22 cellular contexts compared by ENCODE assay signal in the genomic region with DNA sequence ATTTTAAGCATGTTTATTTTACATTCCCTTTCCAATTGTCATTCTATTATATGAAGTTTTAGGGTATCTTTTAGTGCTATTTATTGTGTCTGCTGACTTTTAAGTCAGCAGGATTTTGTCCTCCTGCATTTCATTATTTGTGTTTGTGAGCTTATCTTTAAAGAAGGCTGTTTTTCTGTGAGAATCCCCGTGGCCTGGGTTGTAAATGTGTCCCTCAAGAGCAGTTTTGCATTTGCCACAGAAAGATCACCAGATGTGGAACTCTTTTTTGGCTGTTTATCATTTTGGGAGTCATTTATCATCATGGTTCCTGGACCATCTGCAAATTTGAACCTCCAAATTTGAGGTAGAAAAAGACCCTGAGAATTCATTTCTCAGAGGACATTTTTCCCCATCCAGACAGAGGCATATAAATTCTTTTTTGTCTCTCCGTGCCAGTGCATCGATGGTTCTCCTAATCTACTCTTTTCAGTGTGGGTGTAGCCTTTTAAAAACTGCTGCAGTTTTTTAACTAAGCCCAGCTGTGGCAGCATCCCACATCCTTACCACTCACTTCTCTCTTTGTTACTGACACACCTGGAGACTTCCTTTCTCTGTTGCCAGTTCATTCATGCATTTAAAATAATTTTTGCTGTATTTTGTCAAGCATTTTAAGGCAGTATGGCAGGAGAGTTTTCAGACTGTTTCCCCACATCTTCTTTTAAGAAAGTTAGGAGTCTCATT. TPM values are rescaled to one million over a fixed set of nuclear protein-coding genes. Genes with fewer than 3 reads are reported as not detected.
DNase-seq lines count a peak whose midpoint lies in the region; ATAC-seq and TF ChIP-seq lines count a peak whose summit lies in the region.
"Had no signal": no experiment of that assay in that cellular context is flagged by ENCODE, and none has a peak within 500 bp of the region (broad histone marks: within the 10 kb centered on the region; RNA-seq: fewer than 3 reads in every experiment).

No MANE protein-coding gene starts in this region.

- peak overlapping the region; percentile 25 to 45 for H3K27ac Mint-ChIP-seq in natural killer cell
- H3K27ac Mint-ChIP-seq in natural killer cell treated with Interleukin-12 subunit alpha and Interleukin-12 subunit beta and Interleukin-15 and Interleukin-18, amount 100 ng/mL, for 72 hours, result no peak overlapping the region
- peak overlapping the region; percentile 22 for H3K27ac Mint-ChIP-seq in T-helper 17 cell
- peak overlapping the region in 6 of 10 donors; percentile 4 to 45 (median 20) for H3K27ac Mint-ChIP-seq in naive thymus-derived CD8-positive, alpha-beta T cell
- H3K27ac Mint-ChIP-seq in stimulated activated naive CD8-positive, alpha-beta T cell treated with anti-CD3 and anti-CD28 coated beads, Interleukin-15, amount 100 ng/mL, for 72 hours, result no peak overlapping the region
- H3K27ac Mint-ChIP-seq: HFFc6 had no signal

- no peak for TF ChIP-seq CTCF in natural killer cell (IDR thresholded peaks at IDR 0.05)
- no peak for TF ChIP-seq CTCF in osteoblast (IDR thresholded peaks at IDR 0.05; ENCODE audit: extremely low read depth, low read depth, low read length)
- TF ChIP-seq CTCF in dorsolateral prefrontal cortex (IDR thresholded peaks at IDR 0.05 in 54 of 56, conservative IDR thresholded peaks at IDR 0.05 in 2 of 56; ENCODE audit: low read depth in 1 of 56, partially characterized antibody in 56 of 56), result no peak

- H2AFZ ChIP-seq in osteoblast (ENCODE audit: low read length), result no peak overlapping the region
- H2AFZ ChIP-seq: PC-9 had no signal

- peaks cover 8% of the 10 kb centered on the region for H3K4me1 ChIP-seq in osteoblast (ENCODE audit: insufficient read depth, low read length)

- intact Hi-C loops in natural killer cell (cut with micrococcal nuclease), result no loop called here
- intact Hi-C loops in dorsolateral prefrontal cortex (cut with DNase I), result no loop called here

- POLR2A ChIA-PET in naive thymus-derived CD8-positive, alpha-beta T cell (lab: Charles Lee), result no interaction called here

- H3K9me3 ChIP-seq in T-helper 17 cell (ENCODE audit: control insufficient read depth, low read length, poor library complexity, severe bottlenecking) (no peaks in the 10 kb centered on the region), osteoblast (ENCODE audit: low read depth, low read length) (peaks cover 2% of the 10 kb centered on the region)

- no peaks in the 10 kb centered on the region for H3K27me3 ChIP-seq in osteoblast (ENCODE audit: insufficient read depth, low read length)
- H3K27me3 ChIP-seq in dorsolateral prefrontal cortex, result no peaks in the 10 kb centered on the region

- H3K27me3 Mint-ChIP-seq in natural killer cell (ENCODE audit: low read depth in 2 of 2) (no peaks in the 10 kb centered on the region), T-helper 17 cell (no peaks in the 10 kb centered on the region)
- no peaks in the 10 kb centered on the region for H3K27me3 Mint-ChIP-seq in natural killer cell treated with Interleukin-12 subunit alpha and Interleukin-12 subunit beta and Interleukin-15 and Interleukin-18, amount 100 ng/mL, for 72 hours
- H3K27me3 Mint-ChIP-seq in naive thymus-derived CD8-positive, alpha-beta T cell, result no peaks in the 10 kb centered on the region
- no peaks in the 10 kb centered on the region for H3K27me3 Mint-ChIP-seq in stimulated activated naive CD8-positive, alpha-beta T cell treated with anti-CD3 and anti-CD28 coated beads, Interleukin-15, amount 100 ng/mL, for 72 hours

- H3K4me3 Mint-ChIP-seq in natural killer cell, result no peak overlapping the region
- H3K4me3 Mint-ChIP-seq in natural killer cell treated with Interleukin-12 subunit alpha and Interleukin-12 subunit beta and Interleukin-15 and Interleukin-18, amount 100 ng/mL, for 72 hours, result no peak overlapping the region
- no peak overlapping the region for H3K4me3 Mint-ChIP-seq in T-helper 17 cell
- no peak overlapping the region for H3K4me3 Mint-ChIP-seq in naive thymus-derived CD8-positive, alpha-beta T cell
- H3K4me3 Mint-ChIP-seq in stimulated activated naive CD8-positive, alpha-beta T cell treated with anti-CD3 and anti-CD28 coated beads, Interleukin-15, amount 100 ng/mL, for 72 hours, result no peak overlapping the region
- H3K4me3 Mint-ChIP-seq: HFFc6 had no signal

- H3K36me3 Mint-ChIP-seq in natural killer cell (peaks cover 15% of the 10 kb centered on the region), T-helper 17 cell (ENCODE audit: low read depth) (no peaks in the 10 kb centered on the region)
- peaks cover 17% of the 10 kb centered on the region for H3K36me3 Mint-ChIP-seq in natural killer cell treated with Interleukin-12 subunit alpha and Interleukin-12 subunit beta and Interleukin-15 and Interleukin-18, amount 100 ng/mL, for 72 hours
- peaks cover 0 to 22% (median 15%) of the 10 kb centered on the region in 3 donors for H3K36me3 Mint-ChIP-seq in naive thymus-derived CD8-positive, alpha-beta T cell

- H3K4me2 ChIP-seq in osteoblast (ENCODE audit: insufficient read depth, low read length), result no peak overlapping the region
- H3K4me2 ChIP-seq: KMS-11, PC-9 had no signal

- ATAC-seq in natural killer cell (no peak), T-helper 17 cell (no peak)
- ATAC-seq in natural killer cell treated with Interleukin-12 subunit alpha and Interleukin-12 subunit beta and Interleukin-15 and Interleukin-18, amount 100 ng/mL, for 72 hours, result no peak
- no peak for ATAC-seq in naive thymus-derived CD8-positive, alpha-beta T cell
- no peak for ATAC-seq in stimulated activated naive CD8-positive, alpha-beta T cell treated with anti-CD3 and anti-CD28 coated beads, Interleukin-15, amount 100 ng/mL, for 72 hours
- ATAC-seq: GM12878, HepG2 had no signal

- H4K20me1 ChIP-seq in osteoblast (ENCODE audit: insufficient read depth, low read length), result no peaks in the 10 kb centered on the region

- no peak overlapping the region for H3K4me3 ChIP-seq in osteoblast (ENCODE audit: insufficient read depth, low read length)
- H3K4me3 ChIP-seq in dorsolateral prefrontal cortex, result no peak overlapping the region
- H3K4me3 ChIP-seq: GM12878, PC-9 had no signal

- H3K27ac ChIP-seq in osteoblast (ENCODE audit: low read depth, low read length) (no peak overlapping the region), dorsolateral prefrontal cortex (no peak overlapping the region)
- H3K27ac ChIP-seq: KMS-11, PC-9 had no signal

- H3K9me3 Mint-ChIP-seq in natural killer cell, result peaks cover 3 to 10% of the 10 kb centered on the region in 2 donors
- peaks cover 8% of the 10 kb centered on the region for H3K9me3 Mint-ChIP-seq in natural killer cell treated with Interleukin-12 subunit alpha and Interleukin-12 subunit beta and Interleukin-15 and Interleukin-18, amount 100 ng/mL, for 72 hours
- peaks cover 3 to 25% (median 17%) of the 10 kb centered on the region in 9 donors for H3K9me3 Mint-ChIP-seq in naive thymus-derived CD8-positive, alpha-beta T cell
- H3K9me3 Mint-ChIP-seq in stimulated activated naive CD8-positive, alpha-beta T cell treated with anti-CD3 and anti-CD28 coated beads, Interleukin-15, amount 100 ng/mL, for 72 hours, result peaks cover 18 to 21% of the 10 kb centered on the region in 2 donors

- H3K4me1 Mint-ChIP-seq in natural killer cell (peaks cover 6% of the 10 kb centered on the region in 2 donors), T-helper 17 cell (peaks cover 2% of the 10 kb centered on the region)
- H3K4me1 Mint-ChIP-seq in natural killer cell treated with Interleukin-12 subunit alpha and Interleukin-12 subunit beta and Interleukin-15 and Interleukin-18, amount 100 ng/mL, for 72 hours (ENCODE audit: low read depth in 2 of 2), result peaks cover 0 to 5% of the 10 kb centered on the region in 2 donors
- H3K4me1 Mint-ChIP-seq in naive thymus-derived CD8-positive, alpha-beta T cell, result peaks cover 6 to 9% (median 7%) of the 10 kb centered on the region in 4 donors
- peaks cover 8% of the 10 kb centered on the region for H3K4me1 Mint-ChIP-seq in stimulated activated naive CD8-positive, alpha-beta T cell treated with anti-CD3 and anti-CD28 coated beads, Interleukin-15, amount 100 ng/mL, for 72 hours

- no peaks in the 10 kb centered on the region for H3K36me3 ChIP-seq in osteoblast (ENCODE audit: insufficient read depth, low read length)

- H3K79me2 ChIP-seq in osteoblast (ENCODE audit: insufficient read depth, low read length), result no peaks in the 10 kb centered on the region

- no peak for DNase-seq in natural killer cell
- DNase-seq in natural killer cell treated with Interleukin-12 subunit alpha and Interleukin-12 subunit beta and Interleukin-15 and Interleukin-18, amount 100 ng/mL, for 72 hours (ENCODE audit: low spot score), result no peak
- DNase-seq in T-helper 17 cell, result no peak
- no peak for DNase-seq in naive thymus-derived CD8-positive, alpha-beta T cell
- DNase-seq in HuH-7 (ENCODE audit: low spot score), result no peak
- DNase-seq in stimulated activated naive CD8-positive, alpha-beta T cell treated with anti-CD3 and anti-CD28 coated beads, Interleukin-15, amount 100 ng/mL, for 72 hours, result no peak
- DNase-seq in osteoblast (ENCODE audit: insufficient read length, low spot score, missing footprints), result no peak
- no peak for DNase-seq in dorsolateral prefrontal cortex
- DNase-seq: 8988T, COR-L47, DMS 273 treated with DMSO at 0.1 percent for 48 hours, GF-D8, H7, HFFc6, NCI-H1417 treated with DMSO at 0.1 percent for 48 hours, NCI-H187 treated with DMSO at 0.1 percent for 48 hours, NCI-H345, NCI-H524 treated with DMSO at 0.1 percent for 48 hours, PC-9 had no signal

RNA-seq across cellular contexts. Expression of a gene that starts 20.1 kb away (rescaled TPM):
- total RNA-seq in natural killer cell, result 10 to 100 TPM; 31.6 to 37.3 (median 32.8) TPM
- total RNA-seq in natural killer cell treated with Interleukin-12 subunit alpha and Interleukin-12 subunit beta and Interleukin-15 and Interleukin-18, amount 100 ng/mL, for 72 hours, result 10 to 100 TPM in 1 of 2 donors, 1 to 10 TPM in 1; 3.6 to 10.2 TPM
- 10 to 100 TPM; 25.1 to 91.0 TPM for total RNA-seq in T-helper 17 cell
- total RNA-seq in naive thymus-derived CD8-positive, alpha-beta T cell, result 10 to 100 TPM; 16.5 to 18.0 TPM
- polyA plus RNA-seq in naive thymus-derived CD8-positive, alpha-beta T cell, result 1 to 10 TPM; 1.4 to 5.2 (median 3.3) TPM
- 31.1 and 32.1 TPM in 2 replicates for total RNA-seq in osteoblast
- total RNA-seq in dorsolateral prefrontal cortex, result 1,000 to 10,000 TPM in 11 of 120 experiments, 100 to 1,000 TPM in 109; 338 to 1,341 (median 633) TPM

Comparison
In these comparisons a context has a peak if more than half of its experiments do, and no peak if none do; other contexts are left out.
1. H3K27ac Mint-ChIP-seq: peak in natural killer cell (2 of 2), T-helper 17 cell (single experiment) and naive thymus-derived CD8-positive, alpha-beta T cell (6 of 10); none in natural killer cell treated with Interleukin-12 subunit alpha and Interleukin-12 subunit beta and Interleukin-15 and Interleukin-18, amount 100 ng/mL, for 72 hours (0 of 2) and stimulated activated naive CD8-positive, alpha-beta T cell treated with anti-CD3 and anti-CD28 coated beads, Interleukin-15, amount 100 ng/mL, for 72 hours (0 of 2).